In genomic region chr2:9281145-9281544, GRCh38 we compare ENCODE assay signal across 23 cellular contexts.
DNase-seq lines count a peak whose midpoint lies in the region; ATAC-seq and TF ChIP-seq lines count a peak whose summit lies in the region.
"Had no signal": no experiment of that assay in that cellular context is flagged by ENCODE, and none has a peak within 500 bp of the region (broad histone marks: within the 10 kb centered on the region; RNA-seq: fewer than 3 reads in every experiment).

No MANE protein-coding gene starts in this region.

- ATAC-seq in Right ventricle myocardium inferior (no peak), heart right ventricle (no peak), GM18511 (IDR thresholded peaks at IDR 0.05; ENCODE audit: unreplicated experiment) (no peak)

- H3K27me3 Mint-ChIP-seq in nephron progenitor cell (ENCODE audit: low read depth, poor library complexity), result peaks cover under 1% of the 10 kb centered on the region

- WGBS in heart right ventricle, 2 donors, result 72 to 74% methylated on average over 7 of the region's 7 CpGs

- peak; percentile 34 for DNase-seq in Right ventricle myocardium inferior (ENCODE audit: missing footprints)
- no peak for DNase-seq in heart right ventricle
- no peak for DNase-seq in nephron progenitor cell
- DNase-seq in globus pallidus (ENCODE audit: low spot score), result no peak
- no peak for DNase-seq in nucleus accumbens (lab: John Stamatoyannopoulos, UW)
- DNase-seq: C1 segment of cervical spinal cord; CD4-positive, alpha-beta memory T cell; COR-L47; DMS53; GOT3; HFFc6; MM.1S; NCI-H1694; NCI-H524; NCI-H774; SHP77 treated with DMSO at 0.1 percent for 48 hours; SW 1271 had no signal

- no peaks in the 10 kb centered on the region for H3K9me3 ChIP-seq in heart right ventricle
- H3K9me3 ChIP-seq: HAP-1 had no signal

- H3K4me3 Mint-ChIP-seq in nephron progenitor cell, result no peak overlapping the region
- H3K4me3 Mint-ChIP-seq: CD4-positive, alpha-beta memory T cell; HFFc6; IgD-negative memory B cell had no signal

- H3K27ac Mint-ChIP-seq in nephron progenitor cell, result peak overlapping the region; percentile 50
- H3K27ac Mint-ChIP-seq: CD4-positive, alpha-beta memory T cell had no signal

- H3K36me3 ChIP-seq in heart right ventricle, result peaks cover 0 to 34% (median 3%) of the 10 kb centered on the region in 9 donors
- H3K36me3 ChIP-seq: HAP-1 had no signal

- H3K4me1 Mint-ChIP-seq in nephron progenitor cell, result peaks cover 81% of the 10 kb centered on the region
- H3K4me1 Mint-ChIP-seq: CD4-positive, alpha-beta memory T cell; IgD-negative memory B cell had no signal

- H3K27me3 ChIP-seq in heart right ventricle, result no peaks in the 10 kb centered on the region

- peak overlapping the region in 1 of 10 donors; percentile 16 for H3K27ac ChIP-seq in heart right ventricle
- peak overlapping the region; percentile 82 for H3K27ac ChIP-seq in VCaP
- H3K27ac ChIP-seq: KMS-11, RWPE1 had no signal

- H3K4me3 ChIP-seq in heart right ventricle, result no peak overlapping the region
- H3K4me3 ChIP-seq: HAP-1 had no signal

- no peak for TF ChIP-seq CTCF in heart right ventricle (IDR thresholded peaks at IDR 0.05)
- TF ChIP-seq CTCF in VCaP (conservative IDR thresholded peaks at IDR 0.05), result no peak
- no peak for TF ChIP-seq CTCF in nephron progenitor cell (IDR thresholded peaks at IDR 0.05)

- H3K36me3 Mint-ChIP-seq in nephron progenitor cell (ENCODE audit: low read depth), result peaks cover 43% of the 10 kb centered on the region
- H3K36me3 Mint-ChIP-seq: CD4-positive, alpha-beta memory T cell; IgD-negative memory B cell had no signal

- intact Hi-C loops in Right ventricle myocardium inferior (cut with DNase I) (no loop called here), heart right ventricle (cut with DNase I) (no loop called here)

- no peaks in the 10 kb centered on the region for H3K9me3 Mint-ChIP-seq in nephron progenitor cell
- H3K9me3 Mint-ChIP-seq: CD4-positive, alpha-beta memory T cell; HFFc6 had no signal

- H3K4me1 ChIP-seq in heart right ventricle, result peaks cover 3 to 64% (median 33%) of the 10 kb centered on the region in 9 donors
- H3K4me1 ChIP-seq: HAP-1 had no signal
